1 cellular context compared by ENCODE assay signal in genomic region chr1:15603966-15604282, GRCh38.
TF ChIP-seq lines count a peak whose summit lies in the region.

No MANE protein-coding gene starts in this region.

TF ChIP-seq in HEK293, 187 proteins besides CTCF, POLR2A, EP300 and RAD21:
- TF ChIP-seq, protein P1, sequence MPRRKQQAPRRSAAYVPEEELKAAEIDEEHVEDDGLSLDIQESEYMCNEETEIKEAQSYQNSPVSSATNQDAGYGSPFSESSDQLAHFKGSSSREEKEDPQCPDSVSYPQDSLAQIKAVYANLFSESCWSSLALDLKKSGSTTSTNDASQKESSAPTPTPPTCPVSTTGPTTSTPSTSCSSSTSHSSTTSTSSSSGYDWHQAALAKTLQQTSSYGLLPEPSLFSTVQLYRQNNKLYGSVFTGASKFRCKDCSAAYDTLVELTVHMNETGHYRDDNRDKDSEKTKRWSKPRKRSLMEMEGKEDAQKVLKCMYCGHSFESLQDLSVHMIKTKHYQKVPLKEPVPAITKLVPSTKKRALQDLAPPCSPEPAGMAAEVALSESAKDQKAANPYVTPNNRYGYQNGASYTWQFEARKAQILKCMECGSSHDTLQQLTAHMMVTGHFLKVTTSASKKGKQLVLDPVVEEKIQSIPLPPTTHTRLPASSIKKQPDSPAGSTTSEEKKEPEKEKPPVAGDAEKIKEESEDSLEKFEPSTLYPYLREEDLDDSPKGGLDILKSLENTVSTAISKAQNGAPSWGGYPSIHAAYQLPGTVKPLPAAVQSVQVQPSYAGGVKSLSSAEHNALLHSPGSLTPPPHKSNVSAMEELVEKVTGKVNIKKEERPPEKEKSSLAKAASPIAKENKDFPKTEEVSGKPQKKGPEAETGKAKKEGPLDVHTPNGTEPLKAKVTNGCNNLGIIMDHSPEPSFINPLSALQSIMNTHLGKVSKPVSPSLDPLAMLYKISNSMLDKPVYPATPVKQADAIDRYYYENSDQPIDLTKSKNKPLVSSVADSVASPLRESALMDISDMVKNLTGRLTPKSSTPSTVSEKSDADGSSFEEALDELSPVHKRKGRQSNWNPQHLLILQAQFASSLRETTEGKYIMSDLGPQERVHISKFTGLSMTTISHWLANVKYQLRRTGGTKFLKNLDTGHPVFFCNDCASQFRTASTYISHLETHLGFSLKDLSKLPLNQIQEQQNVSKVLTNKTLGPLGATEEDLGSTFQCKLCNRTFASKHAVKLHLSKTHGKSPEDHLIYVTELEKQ (tag by site-specific recombination; IDR thresholded peaks at IDR 0.05; ENCODE audit: borderline replicate concordance) = 0 out of 2 replicates have a peak, but pooled peaks have one; percentile 10
- TF ChIP-seq ZNF701 (tag by site-specific recombination; IDR thresholded peaks at IDR 0.05) (peak; percentile 59; the same call in 1 of the 2 replicates), ZNF391 (tag by site-specific recombination; IDR thresholded peaks at IDR 0.05; ENCODE audit: borderline replicate concordance, low read depth) (0 out of 2 replicates have a peak, but pooled peaks have one; percentile 43)
TF ChIP-seq in HEK293: peak in this region for 3; not testable (repeated sequence) for 184.
